In genomic region chr3:138941259-138941885, GRCh38 we compare ENCODE assay signal across 9 cellular contexts. TPM values are rescaled to one million over a fixed set of nuclear protein-coding genes. Genes with fewer than 3 reads are reported as not detected.
A peak's percentile ranks its signal among the peaks of the same experiment; 100 is the strongest.
DNase-seq lines count a peak whose midpoint lies in the region; ATAC-seq and TF ChIP-seq lines count a peak whose summit lies in the region.
"Had no signal": no experiment of that assay in that cellular context is flagged by ENCODE, and none has a peak within 500 bp of the region (broad histone marks: within the 10 kb centered on the region; RNA-seq: fewer than 3 reads in every experiment).

No MANE protein-coding gene starts in this region.

- CTCF ChIA-PET in CD4-positive, alpha-beta memory T cell (lab: Charles Lee; ENCODE audit: partially characterized antibody) = interaction anchor here (1.0 to 15.1 kb wide), 6 partner anchors 9 to 389 kb away, joined by 3 to 272 read pairs (median 4); no protein-coding TSS in a partner anchor

- no peak overlapping the region for H3K27ac Mint-ChIP-seq in HFFc6
- H3K27ac Mint-ChIP-seq in CD4-positive, alpha-beta memory T cell = peak overlapping the region in 1 of 7 donors; percentile 28

- H3K9me3 ChIP-seq in CD4-positive, alpha-beta memory T cell (ENCODE audit: control insufficient read depth in 1 of 2, low read length in 2 of 2) = no peaks in the 10 kb centered on the region

- peaks cover 56% of the 10 kb centered on the region for H3K4me1 ChIP-seq in CD4-positive, alpha-beta memory T cell (ENCODE audit: insufficient read depth, low read length)

- peak; percentile 83 for TF ChIP-seq CTCF in HFFc6 (IDR thresholded peaks at IDR 0.05)

- intact Hi-C loops in CD4-positive, alpha-beta memory T cell (cut with micrococcal nuclease) = loop anchor here (10.0 kb wide), 2 partner anchors 607 to 757 kb away; partner anchors contain the start of gene ARMC8

- no peaks in the 10 kb centered on the region; the same call in 1 of the 2 replicates for H3K9me3 Mint-ChIP-seq in HFFc6
- H3K9me3 Mint-ChIP-seq in CD4-positive, alpha-beta memory T cell = peaks cover 0 to 12% (median 0%) of the 10 kb centered on the region in 8 donors

- H3K36me3 ChIP-seq in CD4-positive, alpha-beta memory T cell (ENCODE audit: insufficient read depth, low read length) = no peaks in the 10 kb centered on the region

- peaks cover 82% of the 10 kb centered on the region for H3K27me3 ChIP-seq in CD4-positive, alpha-beta memory T cell (ENCODE audit: insufficient read depth, low read length)

- peaks cover 10% of the 10 kb centered on the region for H3K4me1 Mint-ChIP-seq in HFFc6 (ENCODE audit: low read depth)
- H3K4me1 Mint-ChIP-seq in CD4-positive, alpha-beta memory T cell = peaks cover 23 to 59% (median 40%) of the 10 kb centered on the region in 4 donors

- H3K27me3 Mint-ChIP-seq in HFFc6 (ENCODE audit: insufficient read depth) = peaks cover 44% of the 10 kb centered on the region
- H3K27me3 Mint-ChIP-seq in CD4-positive, alpha-beta memory T cell = peaks cover 72 to 73% of the 10 kb centered on the region in 2 donors

- no peak overlapping the region for H3K27ac ChIP-seq in CD4-positive, alpha-beta memory T cell (ENCODE audit: low read depth, low read length)

- DNase-seq in NCI-H2227 (lab: John Stamatoyannopoulos, UW; ENCODE audit: unreplicated experiment) (peak; percentile 3), NCI-H2227 treated with DMSO at 0.1 percent for 48 hours (lab: John Stamatoyannopoulos, UW) (no peak), HFFc6 (peak; percentile 45), UCSD-AML1 (lab: John Stamatoyannopoulos, UW; ENCODE audit: unreplicated experiment) (peak; percentile 65), left kidney (ENCODE audit: low read depth, low spot score) (peak; percentile 82), GOT3 (lab: John Stamatoyannopoulos, UW) (no peak)
- DNase-seq in CD4-positive, alpha-beta memory T cell = no peak
- DNase-seq: naive B cell had no signal

- ATAC-seq in HG02970 (IDR thresholded peaks at IDR 0.05; ENCODE audit: low FRiP score, unreplicated experiment) = no peak

- POLR2A ChIA-PET in CD4-positive, alpha-beta memory T cell (lab: Charles Lee; ENCODE audit: partially characterized antibody) = interaction anchor here (0.9 kb wide), 1 partner anchor 333 kb away, joined by 3 read pairs; the partner anchor contains the start of gene FAIM

- H3K36me3 Mint-ChIP-seq in HFFc6 (ENCODE audit: low read depth) = peaks cover 10% of the 10 kb centered on the region; the same call in 1 of the 2 replicates
- H3K36me3 Mint-ChIP-seq in CD4-positive, alpha-beta memory T cell = peaks cover 1 to 4% of the 10 kb centered on the region in 2 donors

- H3K4me3 Mint-ChIP-seq in HFFc6 = no peak overlapping the region
- H3K4me3 Mint-ChIP-seq in CD4-positive, alpha-beta memory T cell = no peak overlapping the region

- H3K4me3 ChIP-seq in CD4-positive, alpha-beta memory T cell (ENCODE audit: low read length in 2 of 2) = no peak overlapping the region

RNA-seq across cellular contexts. Expression of gene FOXL2, which starts 5.6 kb away (rescaled TPM):
- 1 to 10 TPM in 5 of 6 experiments, under 1 TPM in 1; 0.71 to 8.0 (median 7.0) TPM for total RNA-seq in HFFc6 (2021; fragmentation: NEBNext Ultra II Directional; extraction: Animal tissue kit (Norgen Biotek cat#: 25700))
- not detected for total RNA-seq in CD4-positive, alpha-beta memory T cell
- polyA plus RNA-seq in CD4-positive, alpha-beta memory T cell = not detected

RNA-seq across cellular contexts. Expression of gene FOXL2NB, which starts 5.6 kb away (rescaled TPM):
- 1 to 10 TPM in 4 of 6 experiments, under 1 TPM in 2; 0.45 to 5.8 (median 4.6) TPM for total RNA-seq in HFFc6 (2021; fragmentation: NEBNext Ultra II Directional; extraction: Animal tissue kit (Norgen Biotek cat#: 25700))
- not detected for total RNA-seq in CD4-positive, alpha-beta memory T cell
- polyA plus RNA-seq in CD4-positive, alpha-beta memory T cell = under 1 TPM in 1 of 2 donors, not detected in 1; 0.04 TPM

Comparison
In these comparisons a context has a peak if more than half of its experiments do, and no peak if none do; other contexts are left out.
1. DNase-seq: peak in NCI-H2227 (single experiment), HFFc6 (single experiment), UCSD-AML1 (single experiment) and left kidney (single experiment); none in NCI-H2227 treated with DMSO at 0.1 percent for 48 hours (single experiment), GOT3 (single experiment) and CD4-positive, alpha-beta memory T cell (0 of 5).